Comparison of ENCODE assay signal across 18 cellular contexts in genomic region chr4:151712777-151713176, GRCh38. TPM values are rescaled to one million over a fixed set of nuclear protein-coding genes. Genes with fewer than 3 reads are reported as not detected.
DNase-seq lines count a peak whose midpoint lies in the region; TF ChIP-seq lines count a peak whose summit lies in the region.
"Had no signal": no experiment of that assay in that cellular context is flagged by ENCODE, and none has a peak within 500 bp of the region (broad histone marks: within the 10 kb centered on the region; RNA-seq: fewer than 3 reads in every experiment).

No MANE protein-coding gene starts in this region.

- H3K4me3 ChIP-seq in HEK293 (ENCODE audit: low read depth, low read length) (no peak overlapping the region), dorsolateral prefrontal cortex (no peak overlapping the region), neuronal stem cell (ENCODE audit: low read length in 2 of 2) (no peak overlapping the region), tibial nerve (no peak overlapping the region)
- H3K4me3 ChIP-seq: A549; BLaER1 treated with 17β-estradiol and CSF1 and Interleukin-3, amounts not matched to agents 10 nM and 100 nM had no signal

- no peak overlapping the region for H2BK120ac ChIP-seq in neuronal stem cell (ENCODE audit: low read depth, low read length)

- intact Hi-C loops in dorsolateral prefrontal cortex (cut with DNase I) = no loop called here

- no CpG with 5 or more reads among the region's 4 CpGs for WGBS in neuronal stem cell (ENCODE audit: extremely low coverage in 2 of 2, insufficient read length in 2 of 2, insufficient replicate concordance in 1 of 2), 2 donors
- 90 to 97% methylated on average over 4 of the region's 4 CpGs for WGBS in tibial nerve, 2 donors

- no peak overlapping the region for H2AFZ ChIP-seq in neuronal stem cell (ENCODE audit: low read length)

- CTCF ChIA-PET in HEK293 (lab: Yijun Ruan, JAX) = interaction anchor here (0.6 kb wide), 2 partner anchors 125 to 207 kb away, joined by 3 to 4 read pairs; no protein-coding TSS in a partner anchor

- no peak overlapping the region for H2BK12ac ChIP-seq in neuronal stem cell (ENCODE audit: low read length)

- 0 out of 2 replicates have a peak, but pooled peaks cover 2% of the 10 kb centered on the region for H3K4me1 ChIP-seq in HEK293 (ENCODE audit: control insufficient read depth, insufficient read depth, low read length)
- peaks cover 0 to 10% of the 10 kb centered on the region in 2 donors for H3K4me1 ChIP-seq in neuronal stem cell (ENCODE audit: control insufficient read depth in 2 of 2, insufficient read depth in 1 of 2, low read depth in 1 of 2, low read length in 2 of 2)
- peaks cover 0 to 10% (median 5%) of the 10 kb centered on the region in 4 donors for H3K4me1 ChIP-seq in tibial nerve
- H3K4me1 ChIP-seq: A549, Caco-2 had no signal

- no peak overlapping the region for H3K14ac ChIP-seq in neuronal stem cell (ENCODE audit: low read length)

- no peak overlapping the region for H3K9ac ChIP-seq in neuronal stem cell (ENCODE audit: low read depth, low read length, poor library complexity)
- H3K9ac ChIP-seq: BLaER1 treated with 17β-estradiol and CSF1 and Interleukin-3, amounts not matched to agents 10 nM and 100 nM had no signal

- no peak for TF ChIP-seq POLR2A in tibial nerve (IDR thresholded peaks at IDR 0.05)

- no peak overlapping the region for H2AK5ac ChIP-seq in neuronal stem cell (ENCODE audit: low read depth, low read length)

- no peak overlapping the region for H4K8ac ChIP-seq in neuronal stem cell (ENCODE audit: low read depth, low read length)

- H2BK15ac ChIP-seq in neuronal stem cell (ENCODE audit: low read length) = no peak overlapping the region

- no peak overlapping the region for H4K91ac ChIP-seq in neuronal stem cell (ENCODE audit: low read depth, low read length, poor library complexity)

- TF ChIP-seq CTCF in HEK293 (tag by site-specific recombination; IDR thresholded peaks at IDR 0.05) (no peak), dorsolateral prefrontal cortex (IDR thresholded peaks at IDR 0.05 in 54 of 56, conservative IDR thresholded peaks at IDR 0.05 in 2 of 56; ENCODE audit: low read depth in 1 of 56, partially characterized antibody in 56 of 56) (no peak), tibial nerve (IDR thresholded peaks at IDR 0.05) (no peak)

- POLR2A ChIA-PET in HEK293 (lab: Yijun Ruan, JAX) = no interaction called here

- no peak overlapping the region for H3K4ac ChIP-seq in neuronal stem cell (ENCODE audit: low read length)

- H3K23ac ChIP-seq in neuronal stem cell (ENCODE audit: low read depth, low read length, poor library complexity) = no peak overlapping the region

- no peak overlapping the region for H3K4me2 ChIP-seq in neuronal stem cell (ENCODE audit: insufficient read depth, low read length, poor library complexity, severe bottlenecking)
- H3K4me2 ChIP-seq: A549; BLaER1 treated with 17β-estradiol and CSF1 and Interleukin-3, amounts not matched to agents 10 nM and 100 nM had no signal

- peak; percentile 4 for DNase-seq in NCI-H146 (lab: John Stamatoyannopoulos, UW)
- DNase-seq in NCI-H146 treated with DMSO at 0.1 percent for 48 hours (lab: John Stamatoyannopoulos, UW; ENCODE audit: unreplicated experiment) = no peak
- DNase-seq in NCI-H82 treated with DMSO at 0.1 percent for 48 hours (lab: John Stamatoyannopoulos, UW; ENCODE audit: unreplicated experiment) = peak; percentile 24
- no peak for DNase-seq in dorsolateral prefrontal cortex
- DNase-seq in neuronal stem cell (ENCODE audit: low spot score) = no peak
- DNase-seq in tibial nerve (ENCODE audit: low spot score in 2 of 2) = no peak
- DNase-seq: AML-193; Caco-2; Calu3; CD4-positive, alpha-beta T cell; CD8-positive, alpha-beta T cell; DMS79 treated with DMSO at 0.1 percent for 48 hours; GF-D8 had no signal

- H3K9me3 ChIP-seq in HEK293 (ENCODE audit: control insufficient read depth, insufficient read depth, low read depth, low read length) (no peaks in the 10 kb centered on the region), neuronal stem cell (replicated peaks in 1 of 2; ENCODE audit: control insufficient read depth in 2 of 2, insufficient read depth in 1 of 2, low read depth in 1 of 2, low read length in 2 of 2) (peaks cover 0 to 1% of the 10 kb centered on the region in 2 donors), tibial nerve (no peaks in the 10 kb centered on the region)
- H3K9me3 ChIP-seq: A549; BLaER1 treated with 17β-estradiol and CSF1 and Interleukin-3, amounts not matched to agents 10 nM and 100 nM; Caco-2 had no signal

- H2BK5ac ChIP-seq in neuronal stem cell (ENCODE audit: low read length) = no peak overlapping the region

- H3K36me3 ChIP-seq in HEK293 (ENCODE audit: control insufficient read depth in 2 of 2, insufficient read depth in 1 of 2, low read length in 2 of 2) (peaks cover 0 to 1% of the 10 kb centered on the region in 2 experiments; a peak in 1 of 3 replicates), neuronal stem cell (replicated peaks in 1 of 2; ENCODE audit: control insufficient read depth in 2 of 2, insufficient read depth in 2 of 2, low read length in 2 of 2) (peaks cover 0 to under 1% of the 10 kb centered on the region in 2 donors), tibial nerve (peaks cover 0 to 52% (median 4%) of the 10 kb centered on the region in 3 donors)

- H3K27ac ChIP-seq in HEK293 (ENCODE audit: extremely low read depth, low read depth, low read length) (no peak overlapping the region), dorsolateral prefrontal cortex (peak overlapping the region in 30 of 59 donors; percentile 6 to 91 (median 50)), neuronal stem cell (replicated peaks; ENCODE audit: low read length) (no peak overlapping the region), tibial nerve (no peak overlapping the region)
- H3K27ac ChIP-seq: 22Rv1; A549; BLaER1 treated with 17β-estradiol and CSF1 and Interleukin-3, amounts not matched to agents 10 nM and 100 nM; C4-2B had no signal

- H3K27me3 ChIP-seq in dorsolateral prefrontal cortex (no peaks in the 10 kb centered on the region), neuronal stem cell (ENCODE audit: control insufficient read depth in 3 of 3, insufficient read depth in 3 of 3, low read depth in 1 of 3, low read length in 3 of 3) (no peaks in the 10 kb centered on the region), tibial nerve (no peaks in the 10 kb centered on the region)
- H3K27me3 ChIP-seq: BLaER1 treated with 17β-estradiol and CSF1 and Interleukin-3, amounts not matched to agents 10 nM and 100 nM had no signal

- no peak for TF ChIP-seq EP300 in tibial nerve (IDR thresholded peaks at IDR 0.05)

- H3K18ac ChIP-seq in neuronal stem cell (ENCODE audit: low read length) = no peak overlapping the region

- H3K79me1 ChIP-seq in neuronal stem cell (ENCODE audit: low read depth, low read length) = no peaks in the 10 kb centered on the region

TF ChIP-seq in HEK293, 187 proteins besides CTCF, POLR2A, EP300 and RAD21:
- TF ChIP-seq ZBTB8A (tag by site-specific recombination; IDR thresholded peaks at IDR 0.05) (no peak), ZSCAN4 (tag by site-specific recombination; IDR thresholded peaks at IDR 0.05) (no peak), ZNF132 (tag by site-specific recombination; IDR thresholded peaks at IDR 0.05; ENCODE audit: borderline replicate concordance) (no peak), ZNF610 (tag by site-specific recombination; IDR thresholded peaks at IDR 0.05; ENCODE audit: borderline replicate concordance) (peak; percentile 95)

RNA-seq across cellular contexts. Expression of gene GATB, which starts 48.0 kb away (rescaled TPM):
- total RNA-seq in dorsolateral prefrontal cortex = 100 to 1,000 TPM in 1 of 120 experiments, 10 to 100 TPM in 119; 36.7 to 100 (median 63.1) TPM
- 10.1 TPM for polyA plus RNA-seq in neuronal stem cell (2013, experiment 1 of 2)
- 10.1 TPM for polyA plus RNA-seq in neuronal stem cell (2013, experiment 2 of 2)
- 10 to 100 TPM; 26.6 to 49.2 (median 32.6) TPM for total RNA-seq in tibial nerve

Comparison
In these comparisons a context has a peak if more than half of its experiments do, and no peak if none do; other contexts are left out.
1. DNase-seq: peak in NCI-H146 (single experiment) and NCI-H82 treated with DMSO at 0.1 percent for 48 hours (single experiment); none in NCI-H146 treated with DMSO at 0.1 percent for 48 hours (single experiment), dorsolateral prefrontal cortex (0 of 10), neuronal stem cell (single experiment) and tibial nerve (0 of 2).
2. H3K27ac ChIP-seq: peak in dorsolateral prefrontal cortex (30 of 59); none in HEK293 (single experiment), neuronal stem cell (single experiment) and tibial nerve (0 of 4).